In the genomic region with DNA sequence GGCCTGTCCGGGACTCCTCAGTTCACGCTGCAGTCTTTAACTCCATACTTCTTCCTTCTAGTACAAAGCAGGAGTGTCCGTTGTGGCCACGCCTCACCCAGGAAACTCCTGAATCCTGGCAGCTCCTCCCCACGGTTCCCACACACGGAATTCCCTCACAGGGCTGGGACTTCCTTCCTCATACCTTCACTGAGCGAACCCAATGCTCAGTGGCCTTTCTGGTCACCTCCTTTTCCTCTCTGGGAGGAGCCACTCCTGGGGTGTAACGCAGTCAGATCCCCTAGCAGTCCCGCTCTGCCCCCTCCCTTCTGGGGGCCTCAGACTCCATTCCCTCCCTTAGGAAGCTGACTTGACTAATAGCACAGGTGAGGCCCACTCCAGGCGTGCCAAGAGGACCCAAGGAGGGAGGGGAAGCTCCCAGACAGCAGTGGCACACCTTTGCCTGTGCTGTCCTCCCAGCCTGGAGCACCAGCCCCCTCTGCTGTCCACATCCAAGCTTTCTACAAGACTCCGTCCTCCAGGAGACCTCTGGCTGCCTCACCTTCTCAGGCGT, we compare ENCODE assay signal across 9 cellular contexts. TPM values are rescaled to one million over a fixed set of nuclear protein-coding genes. Genes with fewer than 3 reads are reported as not detected.
DNase-seq lines count a peak whose midpoint lies in the region; ATAC-seq, FAIRE-seq and TF ChIP-seq lines count a peak whose summit lies in the region.
"Had no signal": no experiment of that assay in that cellular context is flagged by ENCODE, and none has a peak within 500 bp of the region (broad histone marks: within the 10 kb centered on the region; RNA-seq: fewer than 3 reads in every experiment).

A gene (minus strand): TSS at position 75 of the 553 bp plus-strand sequence. CDS start 2,726 bp downstream, outside the sequence.

- CTCF ChIA-PET in A549 (lab: Yijun Ruan, JAX), result interaction anchor here (0.9 to 2.2 kb wide), 19 partner anchors 8 to 206 kb away, joined by 3 to 11 read pairs (median 5); no protein-coding TSS in a partner anchor
- CTCF ChIA-PET in GM12878 (lab: Yijun Ruan, JAX), result interaction anchor here (0.7 to 1.4 kb wide), 2 partner anchors 8 to 213 kb away, joined by 3 to 4 read pairs; no protein-coding TSS in a partner anchor

- H3K79me2 ChIP-seq in GM12878 (ENCODE audit: control insufficient read depth, insufficient read depth, low read length), result no peaks in the 10 kb centered on the region

- no peaks in the 10 kb centered on the region; a peak in 1 of 4 replicates for H3K27me3 ChIP-seq in GM12878 (replicated peaks in 1 of 2; ENCODE audit: control insufficient read depth in 2 of 2, insufficient read depth in 2 of 2, low read length in 1 of 2)

- intact Hi-C loops in GM12878 (cut with micrococcal nuclease; ENCODE audit: unreplicated experiment), result no loop called here
- intact Hi-C loops in left colon (cut with DNase I, micrococcal nuclease), result no loop called here

- in situ Hi-C loops in GM12878 (cut with MboI), result no loop called here

- H3K9ac ChIP-seq in GM12878 (ENCODE audit: control insufficient read depth, insufficient read depth, low read length), result no peak within 1 kb of the TSS

- no peaks in the 10 kb centered on the region for H3K36me3 ChIP-seq in GM12878 (ENCODE audit: control insufficient read depth in 2 of 2, insufficient read depth in 2 of 2, low read length in 1 of 2)

- TF ChIP-seq EP300 in A549 (IDR thresholded peaks at IDR 0.05) (no peak), GM12878 (IDR thresholded peaks at IDR 0.05; ENCODE audit: borderline replicate concordance in 1 of 2, control insufficient read depth in 1 of 2, low read depth in 2 of 2, low read length in 2 of 2) (no peak)

- TF ChIP-seq POLR2A in A549 (IDR thresholded peaks at IDR 0.05; ENCODE audit: low read length) (no peak), GM12878 (IDR thresholded peaks at IDR 0.05; ENCODE audit: low read depth, low read length) (no peak)

- H3K9me3 ChIP-seq in A549 (peaks cover 3% of the 10 kb centered on the region; the same call in 1 of the 3 replicates), GM12878 (replicated peaks; ENCODE audit: control insufficient read depth, insufficient read depth, low read length) (no peaks in the 10 kb centered on the region; the same call in 2 of the 3 replicates)

- DNase-seq in A549 (ENCODE audit: low read depth in 1 of 2, low spot score in 1 of 2) (peak; percentile 74 to 79), HK-2 (ENCODE audit: unreplicated experiment) (peak; percentile 30), GM12878 (ENCODE audit: low read depth, low spot score) (no peak), left colon (peak; percentile 86 to 93), GM19239 (ENCODE audit: insufficient read length, low spot score) (no peak), NCI-H146 (lab: John Stamatoyannopoulos, UW) (no peak), NCI-H2029 (lab: John Stamatoyannopoulos, UW) (no peak)

- H4K20me1 ChIP-seq in GM12878 (ENCODE audit: control insufficient read depth, insufficient read depth), result no peaks in the 10 kb centered on the region

- RAD21 ChIA-PET in GM12878 (lab: Charles Lee; ENCODE audit: unreplicated experiment), result no interaction called here

- H3K4me2 ChIP-seq in A549, result peak within 1 kb of the TSS; percentile 60
- H3K4me2 ChIP-seq in GM12878 (ENCODE audit: control insufficient read depth, insufficient read depth), result no peak within 1 kb of the TSS

- POLR2A ChIA-PET in A549 (lab: Yijun Ruan, JAX) (no interaction called here), GM12878 (lab: Charles Lee) (no interaction called here)

- no TSS peak for BruUV-seq in GM12878 (replicated peaks; lab: Mats Ljungman, UMichigan)

- TF ChIP-seq RAD21 in A549 (conservative IDR thresholded peaks at IDR 0.05 in 1 of 2, IDR thresholded peaks at IDR 0.05 in 1 of 2), result peak; percentile 57 to 75
- no peak for TF ChIP-seq RAD21 in GM12878 (IDR thresholded peaks at IDR 0.05; ENCODE audit: insufficient read depth, low read depth, low read length)

- FAIRE-seq in A549 (lab: Jason Lieb, UNC) (no peak), GM12878 (lab: Jason Lieb, UNC) (no peak), GM19239 (lab: Jason Lieb, UNC) (no peak)

- ATAC-seq in A549 (peak; percentile 83 to 91), GM12878 (0 out of 3 replicates have a peak, but pooled peaks have one; percentile 29), left colon (peak; percentile 84), HG02571 (IDR thresholded peaks at IDR 0.05; ENCODE audit: unreplicated experiment) (no peak)

- H2AFZ ChIP-seq in GM12878 (ENCODE audit: control insufficient read depth, low read depth, low read length), result no peak within 1 kb of the TSS

- SMC1A ChIA-PET in GM12878 (lab: Charles Lee; ENCODE audit: uncharacterized antibody, unreplicated experiment), result interaction anchor here (0.8 kb wide), 2 partner anchors 14 to 206 kb away, joined by 3 read pairs; no protein-coding TSS in a partner anchor

- peak; percentile 50 for TF ChIP-seq CTCF in A549 (IDR thresholded peaks at IDR 0.05)
- TF ChIP-seq CTCF in GM12878 (IDR thresholded peaks at IDR 0.05 in 2 of 3, conservative IDR thresholded peaks at IDR 0.05 in 1 of 3; ENCODE audit: control insufficient read depth in 2 of 3, extremely low read depth in 1 of 3, insufficient read depth in 1 of 3, low read depth in 3 of 3, low read length in 3 of 3), result peak in 2 of 3 experiments; percentile 12 to 20; a peak in 2 of 6 replicates

- H3K27ac ChIP-seq in A549, result peak within 1 kb of the TSS; percentile 18 to 50; a peak in 1 of 6 replicates
- H3K27ac ChIP-seq in GM12878 (ENCODE audit: control insufficient read depth, insufficient read depth), result no peak within 1 kb of the TSS
- H3K27ac ChIP-seq: HL-60 had no signal

- H3K4me3 ChIP-seq in A549, result no peak within 1 kb of the TSS
- H3K4me3 ChIP-seq in GM12878, result no peak within 1 kb of the TSS

- H3K4me1 ChIP-seq in A549 (peaks cover 11% of the 10 kb centered on the region; the same call in 2 of the 3 replicates), GM12878 (ENCODE audit: control insufficient read depth, insufficient read depth, low read length) (no peaks in the 10 kb centered on the region)

- 38% methylated on average over 12 of the region's 12 CpGs for WGBS in A549 (ENCODE audit: missing lambda C conversion rate)
- 27% methylated on average over 12 of the region's 12 CpGs for WGBS in GM12878 (ENCODE audit: insufficient coverage, insufficient replicate concordance, low lambda C conversion rate, missing lambda C conversion rate)

TF ChIP-seq in GM12878, 131 proteins besides CTCF, POLR2A, EP300 and RAD21 (continues in another document):
- no peak for TF ChIP-seq ZNF622 (IDR thresholded peaks at IDR 0.05)
- TF ChIP-seq, protein P1, sequence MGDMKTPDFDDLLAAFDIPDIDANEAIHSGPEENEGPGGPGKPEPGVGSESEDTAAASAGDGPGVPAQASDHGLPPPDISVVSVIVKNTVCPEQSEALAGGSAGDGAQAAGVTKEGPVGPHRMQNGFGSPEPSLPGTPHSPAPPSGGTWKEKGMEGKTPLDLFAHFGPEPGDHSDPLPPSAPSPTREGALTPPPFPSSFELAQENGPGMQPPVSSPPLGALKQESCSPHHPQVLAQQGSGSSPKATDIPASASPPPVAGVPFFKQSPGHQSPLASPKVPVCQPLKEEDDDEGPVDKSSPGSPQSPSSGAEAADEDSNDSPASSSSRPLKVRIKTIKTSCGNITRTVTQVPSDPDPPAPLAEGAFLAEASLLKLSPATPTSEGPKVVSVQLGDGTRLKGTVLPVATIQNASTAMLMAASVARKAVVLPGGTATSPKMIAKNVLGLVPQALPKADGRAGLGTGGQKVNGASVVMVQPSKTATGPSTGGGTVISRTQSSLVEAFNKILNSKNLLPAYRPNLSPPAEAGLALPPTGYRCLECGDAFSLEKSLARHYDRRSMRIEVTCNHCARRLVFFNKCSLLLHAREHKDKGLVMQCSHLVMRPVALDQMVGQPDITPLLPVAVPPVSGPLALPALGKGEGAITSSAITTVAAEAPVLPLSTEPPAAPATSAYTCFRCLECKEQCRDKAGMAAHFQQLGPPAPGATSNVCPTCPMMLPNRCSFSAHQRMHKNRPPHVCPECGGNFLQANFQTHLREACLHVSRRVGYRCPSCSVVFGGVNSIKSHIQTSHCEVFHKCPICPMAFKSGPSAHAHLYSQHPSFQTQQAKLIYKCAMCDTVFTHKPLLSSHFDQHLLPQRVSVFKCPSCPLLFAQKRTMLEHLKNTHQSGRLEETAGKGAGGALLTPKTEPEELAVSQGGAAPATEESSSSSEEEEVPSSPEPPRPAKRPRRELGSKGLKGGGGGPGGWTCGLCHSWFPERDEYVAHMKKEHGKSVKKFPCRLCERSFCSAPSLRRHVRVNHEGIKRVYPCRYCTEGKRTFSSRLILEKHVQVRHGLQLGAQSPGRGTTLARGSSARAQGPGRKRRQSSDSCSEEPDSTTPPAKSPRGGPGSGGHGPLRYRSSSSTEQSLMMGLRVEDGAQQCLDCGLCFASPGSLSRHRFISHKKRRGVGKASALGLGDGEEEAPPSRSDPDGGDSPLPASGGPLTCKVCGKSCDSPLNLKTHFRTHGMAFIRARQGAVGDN (IDR thresholded peaks at IDR 0.05), result no peak
- no peak for TF ChIP-seq SPI1 (IDR thresholded peaks at IDR 0.05; ENCODE audit: borderline replicate concordance, insufficient read depth, low read depth, low read length)
- no peak for TF ChIP-seq MEF2B (IDR thresholded peaks at IDR 0.05; ENCODE audit: partially characterized antibody, poor library complexity, severe bottlenecking)

RNA-seq across cellular contexts. Expression of the gene that starts here (rescaled TPM):
- polyA plus RNA-seq in A549 (2011; rRNA removed) (0.63 and 0.95 TPM in 2 replicates), A549 (2017; fragmentation: RNase III; extraction: RNeasy Plus Mini Kit Qiagen cat#74134 plus additional on column Dnase treatment) (0.50 to 0.69 TPM (median 0.56 TPM) in 3 replicates), GM12878 (2011; rRNA removed) (not detected in 2 replicates), GM12878 (2014; fragmentation: Illumina TruSeq; extraction: Trizol) (not detected in 2 replicates), GM12878 (2014; fragmentation: Nextera tagmentation; extraction: Ambion mirVana) (not detected), GM12878 (2014; rRNA removed) (not detected in 2 replicates), GM12878 (2016; fragmentation: Nextera tagmentation; extraction: Ambion mirVana) (not detected)
- 0.41 and 0.47 TPM in 2 replicates for polyA plus RNA-seq in A549 (2012; cell fraction: cytosol; rRNA removed)
- polyA plus RNA-seq in A549 (2012; cell fraction: nucleus; rRNA removed), result 1.2 TPM in 2 replicates
- 1.2 and 1.8 TPM in 2 replicates for polyA minus RNA-seq in A549 (2011; rRNA and poly(A)+ RNA removed)
- total RNA-seq in GM12878 (2013; cell fraction: nucleolus; rRNA removed), result not detected in 2 replicates
- total RNA-seq in GM12878 (2014; rRNA removed) (not detected in 2 replicates), GM12878 (2014; rRNA removed; fragmentation: Illumina TruSeq; extraction: Trizol) (not detected in 2 replicates), GM12878 (2021) (not detected in 2 replicates), left colon (10 to 100 TPM; 22.1 to 22.8 TPM)
- polyA plus RNA-seq in GM12878 (2011; ENCODE audit: low read depth), result not detected
- polyA plus RNA-seq in GM12878 (2011; cell fraction: cytosol; rRNA removed), result not detected in 2 replicates
- polyA plus RNA-seq in GM12878 (2011; cell fraction: nucleus; rRNA removed), result not detected in 2 replicates
- polyA plus RNA-seq in GM12878 (2012), result not detected in 2 replicates
- not detected in 2 replicates for polyA minus RNA-seq in GM12878 (2011; rRNA and poly(A)+ RNA removed)
- polyA minus RNA-seq in GM12878 (2011; cell fraction: cytosol; rRNA and poly(A)+ RNA removed), result not detected in 2 replicates
- not detected in 2 replicates for polyA minus RNA-seq in GM12878 (2011; cell fraction: nucleus; rRNA and poly(A)+ RNA removed)

Comparison
In these comparisons a context has a peak if more than half of its experiments do, and no peak if none do; other contexts are left out.
1. RNA of the gene that starts here (total RNA-seq): 22.1 to 22.8 TPM in left colon; not detected in GM12878; every median in the first group is over 10 times any median in the second.
2. Peak in ATAC-seq in GM12878; RNA of the gene not detected or under 1 TPM.
3. DNase-seq: peak in A549 (2 of 2), HK-2 (single experiment) and left colon (2 of 2); none in GM12878 (single experiment), GM19239 (single experiment), NCI-H146 (single experiment) and NCI-H2029 (single experiment).